7 cellular contexts compared by ENCODE assay signal in genomic region chr10:22988581-22989360, GRCh38.
DNase-seq lines count a peak whose midpoint lies in the region; ATAC-seq, FAIRE-seq and TF ChIP-seq lines count a peak whose summit lies in the region.

No MANE protein-coding gene starts in this region.

- H3K27ac ChIP-seq in IMR-90 (ENCODE audit: insufficient read depth, low read length) (no peak overlapping the region), Peyer's patch (no peak overlapping the region), fibroblast of lung (ENCODE audit: insufficient read depth, low read length) (no peak overlapping the region), neuronal stem cell (replicated peaks; ENCODE audit: low read length) (no peak overlapping the region), substantia nigra (ENCODE audit: low read depth, low read length, poor library complexity, severe bottlenecking) (peak overlapping the region; percentile 8)

- H2BK5ac ChIP-seq in IMR-90 (ENCODE audit: low read depth, low read length, poor library complexity, severe bottlenecking) (no peak overlapping the region), neuronal stem cell (ENCODE audit: low read length) (no peak overlapping the region)

- peak; percentile 98 for TF ChIP-seq RAD21 in IMR-90 (IDR thresholded peaks at IDR 0.05; ENCODE audit: low read length)

- no CpG with 5 or more reads among the region's 12 CpGs for WGBS in IMR-90 (ENCODE audit: extremely low coverage in 2 of 2, insufficient read length in 1 of 2), 2 experiments
- no CpG with 5 or more reads among the region's 12 CpGs for WGBS in neuronal stem cell (ENCODE audit: extremely low coverage in 2 of 2, insufficient read length in 2 of 2, insufficient replicate concordance in 1 of 2), 2 donors

- H3K56ac ChIP-seq in IMR-90 (ENCODE audit: extremely low read depth, insufficient read depth, low read length) = no peak overlapping the region

- H3K9ac ChIP-seq in IMR-90 (ENCODE audit: low read depth, low read length) = no peak overlapping the region
- no peak overlapping the region for H3K9ac ChIP-seq in fibroblast of lung (ENCODE audit: insufficient read depth, low read length)
- no peak overlapping the region for H3K9ac ChIP-seq in neuronal stem cell (ENCODE audit: low read depth, low read length, poor library complexity)

- no peaks in the 10 kb centered on the region for H3K79me2 ChIP-seq in fibroblast of lung (ENCODE audit: control insufficient read depth, insufficient read depth, low read length)

- H3K27me3 ChIP-seq in IMR-90 (ENCODE audit: control insufficient read depth, insufficient read depth, low read length) (peaks cover 22% of the 10 kb centered on the region), Peyer's patch (no peaks in the 10 kb centered on the region), fibroblast of lung (ENCODE audit: control insufficient read depth, insufficient read depth, low read length) (peaks cover 2% of the 10 kb centered on the region), neuronal stem cell (ENCODE audit: control insufficient read depth in 3 of 3, insufficient read depth in 3 of 3, low read depth in 1 of 3, low read length in 3 of 3) (peaks cover 0 to 9% (median 0%) of the 10 kb centered on the region in 3 experiments)

- peak; percentile 36 for DNase-seq in GM18507 (ENCODE audit: extremely low spot score, insufficient read length, low read depth)
- DNase-seq in IMR-90 = peak; percentile 47
- DNase-seq in Peyer's patch = peak in 2 of 3 donors; percentile 57 to 87
- peak; percentile 71 for DNase-seq in activated T-cell treated with anti-CD3 and anti-CD28 coated beads, Interleukin-2, amount 50 U/mL, for 4 hours
- peak; percentile 32 to 75 for DNase-seq in fibroblast of lung (ENCODE audit: low read depth in 2 of 2)
- peak; percentile 60 for DNase-seq in neuronal stem cell (ENCODE audit: low spot score)
- peak in 31 of 49 donors; percentile 4 to 64 (median 31) for DNase-seq in substantia nigra (lab: John Stamatoyannopoulos, UW)

- no peaks in the 10 kb centered on the region for H3K36me3 Mint-ChIP-seq in activated T-cell treated with anti-CD3 and anti-CD28 coated beads, Interleukin-2, amount 50 U/mL, for 4 hours (ENCODE audit: insufficient read depth)

- peaks cover 5% of the 10 kb centered on the region for H3K4me1 Mint-ChIP-seq in activated T-cell treated with anti-CD3 and anti-CD28 coated beads, Interleukin-2, amount 50 U/mL, for 4 hours (ENCODE audit: low read depth)

- ATAC-seq in IMR-90 (ENCODE audit: low read depth) = peak; percentile 79
- peak; percentile 74 for ATAC-seq in activated T-cell treated with anti-CD3 and anti-CD28 coated beads, Interleukin-2, amount 50 U/mL, for 4 hours

- H3K14ac ChIP-seq in IMR-90 (replicated peaks; ENCODE audit: low read depth, low read length) (no peak overlapping the region), neuronal stem cell (ENCODE audit: low read length) (no peak overlapping the region)

- no peak overlapping the region for H3K4me3 ChIP-seq in IMR-90 (ENCODE audit: insufficient read depth, low read depth, low read length)
- H3K4me3 ChIP-seq in Peyer's patch = no peak overlapping the region
- H3K4me3 ChIP-seq in fibroblast of lung (replicated peaks in 1 of 4; ENCODE audit: control extremely low read depth in 1 of 4, insufficient read depth in 1 of 4, low read depth in 3 of 4, low read length in 4 of 4) = no peak overlapping the region
- no peak overlapping the region for H3K4me3 ChIP-seq in neuronal stem cell (ENCODE audit: low read length in 2 of 2)

- H2AK5ac ChIP-seq in IMR-90 (ENCODE audit: low read depth, low read length) (no peak overlapping the region), neuronal stem cell (ENCODE audit: low read depth, low read length) (no peak overlapping the region)

- POLR2A ChIA-PET in IMR-90 (lab: Charles Lee; ENCODE audit: unreplicated experiment) = no interaction called here

- H2BK120ac ChIP-seq in IMR-90 (ENCODE audit: low read depth, low read length) = no peak overlapping the region
- H2BK120ac ChIP-seq in neuronal stem cell (ENCODE audit: low read depth, low read length) = no peak overlapping the region

- TF ChIP-seq POLR2A in IMR-90 (IDR thresholded peaks at IDR 0.05; ENCODE audit: low read depth, low read length) = no peak
- TF ChIP-seq POLR2A in Peyer's patch (IDR thresholded peaks at IDR 0.05) = no peak

- H3K23ac ChIP-seq in IMR-90 (ENCODE audit: low read depth, low read length) = no peak overlapping the region
- no peak overlapping the region for H3K23ac ChIP-seq in neuronal stem cell (ENCODE audit: low read depth, low read length, poor library complexity)

- no peak overlapping the region for H3K4me2 ChIP-seq in IMR-90 (ENCODE audit: low read depth, low read length)
- H3K4me2 ChIP-seq in fibroblast of lung (ENCODE audit: extremely low read depth, insufficient read depth, low read length) = no peak overlapping the region
- no peak overlapping the region for H3K4me2 ChIP-seq in neuronal stem cell (ENCODE audit: insufficient read depth, low read length, poor library complexity, severe bottlenecking)

- BruUV-seq in IMR-90 (replicated peaks; lab: Mats Ljungman, UMichigan) = no TSS peak

- TF ChIP-seq CTCF in IMR-90 (conservative IDR thresholded peaks at IDR 0.05; ENCODE audit: low read depth, low read length) (peak; percentile 98), Peyer's patch (IDR thresholded peaks at IDR 0.05) (peak; percentile 82 to 97 (median 94)), fibroblast of lung (conservative IDR thresholded peaks at IDR 0.05 in 1 of 2, IDR thresholded peaks at IDR 0.05 in 1 of 2; ENCODE audit: low read depth in 1 of 2, low read length in 2 of 2) (peak; percentile 88 to 97)

- H3K9me1 ChIP-seq in IMR-90 (ENCODE audit: insufficient read depth, low read length) = no peaks in the 10 kb centered on the region

- no peak overlapping the region for H4K5ac ChIP-seq in IMR-90 (ENCODE audit: low read depth, low read length)

- H4K91ac ChIP-seq in IMR-90 (ENCODE audit: insufficient read depth, low read depth, low read length) = no peak overlapping the region
- H4K91ac ChIP-seq in neuronal stem cell (ENCODE audit: low read depth, low read length, poor library complexity) = no peak overlapping the region

- H2BK15ac ChIP-seq in IMR-90 (ENCODE audit: low read depth, low read length) (no peak overlapping the region), neuronal stem cell (ENCODE audit: low read length) (no peak overlapping the region)

- H2AK9ac ChIP-seq in IMR-90 (replicated peaks; ENCODE audit: low read depth, low read length, poor library complexity) = no peak overlapping the region

- H2BK20ac ChIP-seq in IMR-90 (ENCODE audit: low read depth, low read length) = no peak overlapping the region

- in situ Hi-C loops in IMR-90 (cut with MboI; ENCODE audit: low sequenced_read_pairs) = loop anchor here (10.0 to 25.0 kb wide), 2 partner anchors 414 to 1501 kb away; no protein-coding TSS in a partner anchor

- no peak overlapping the region for H3K18ac ChIP-seq in IMR-90 (ENCODE audit: low read depth, low read length)
- H3K18ac ChIP-seq in neuronal stem cell (ENCODE audit: low read length) = no peak overlapping the region

- H4K8ac ChIP-seq in IMR-90 (ENCODE audit: low read depth in 2 of 2, low read length in 2 of 2) (no peak overlapping the region), neuronal stem cell (ENCODE audit: low read depth, low read length) (no peak overlapping the region)

- H3K4me1 ChIP-seq in IMR-90 (ENCODE audit: control insufficient read depth, insufficient read depth, low read length) = no peaks in the 10 kb centered on the region
- no peaks in the 10 kb centered on the region for H3K4me1 ChIP-seq in Peyer's patch
- H3K4me1 ChIP-seq in fibroblast of lung (ENCODE audit: control insufficient read depth, extremely low read depth, insufficient read depth, low read length) = no peaks in the 10 kb centered on the region
- H3K4me1 ChIP-seq in neuronal stem cell (ENCODE audit: control insufficient read depth in 2 of 2, insufficient read depth in 1 of 2, low read depth in 1 of 2, low read length in 2 of 2) = no peaks in the 10 kb centered on the region

- H3K4me3 Mint-ChIP-seq in activated T-cell treated with anti-CD3 and anti-CD28 coated beads, Interleukin-2, amount 50 U/mL, for 4 hours = no peak overlapping the region

- no peaks in the 10 kb centered on the region for H3K9me3 ChIP-seq in IMR-90 (ENCODE audit: control insufficient read depth, insufficient read depth, low read length)
- H3K9me3 ChIP-seq in Peyer's patch = no peaks in the 10 kb centered on the region
- no peaks in the 10 kb centered on the region for H3K9me3 ChIP-seq in fibroblast of lung (ENCODE audit: control insufficient read depth, insufficient read depth, low read depth, low read length)
- H3K9me3 ChIP-seq in neuronal stem cell (replicated peaks in 1 of 2; ENCODE audit: control insufficient read depth in 2 of 2, insufficient read depth in 1 of 2, low read depth in 1 of 2, low read length in 2 of 2) = no peaks in the 10 kb centered on the region

- no peak overlapping the region for H2AFZ ChIP-seq in IMR-90 (replicated peaks; ENCODE audit: low read length, poor library complexity)
- H2AFZ ChIP-seq in fibroblast of lung (ENCODE audit: low read length) = no peak overlapping the region
- peak overlapping the region; percentile 19 for H2AFZ ChIP-seq in neuronal stem cell (ENCODE audit: low read length)

- H4K20me1 ChIP-seq in IMR-90 (ENCODE audit: insufficient read depth, low read length) (no peaks in the 10 kb centered on the region), fibroblast of lung (ENCODE audit: control insufficient read depth, extremely low read depth, insufficient read depth, low read length) (no peaks in the 10 kb centered on the region)

- peaks cover 3% of the 10 kb centered on the region for H3K27me3 Mint-ChIP-seq in activated T-cell treated with anti-CD3 and anti-CD28 coated beads, Interleukin-2, amount 50 U/mL, for 4 hours (ENCODE audit: low read depth)

- H3K4ac ChIP-seq in IMR-90 (ENCODE audit: low read depth, low read length) = no peak overlapping the region
- no peak overlapping the region for H3K4ac ChIP-seq in neuronal stem cell (ENCODE audit: low read length)

- no peaks in the 10 kb centered on the region for H3K9me3 Mint-ChIP-seq in activated T-cell treated with anti-CD3 and anti-CD28 coated beads, Interleukin-2, amount 50 U/mL, for 4 hours

- H3K36me3 ChIP-seq in IMR-90 (ENCODE audit: control insufficient read depth, insufficient read depth, low read length) (no peaks in the 10 kb centered on the region), Peyer's patch (no peaks in the 10 kb centered on the region), fibroblast of lung (ENCODE audit: control insufficient read depth, insufficient read depth, low read length) (no peaks in the 10 kb centered on the region), neuronal stem cell (replicated peaks in 1 of 2; ENCODE audit: control insufficient read depth in 2 of 2, insufficient read depth in 2 of 2, low read length in 2 of 2) (no peaks in the 10 kb centered on the region)

- peak; percentile 95 for FAIRE-seq in GM18507 (lab: Jason Lieb, UNC)

- dilution Hi-C loops in IMR-90 (cut with HindIII; ENCODE audit: low sequenced_read_pairs, unreplicated experiment) = no loop called here

- no peaks in the 10 kb centered on the region for H3K79me1 ChIP-seq in IMR-90 (ENCODE audit: low read depth in 1 of 2, low read length in 2 of 2)
- H3K79me1 ChIP-seq in neuronal stem cell (ENCODE audit: low read depth, low read length) = no peaks in the 10 kb centered on the region

- H2BK12ac ChIP-seq in neuronal stem cell (ENCODE audit: low read length) = no peak overlapping the region

- intact Hi-C loops in IMR-90 (cut with micrococcal nuclease) = loop anchor here (1.0 to 5.0 kb wide), 8 partner anchors 414 to 1911 kb away; no protein-coding TSS in a partner anchor

- CTCF ChIA-PET in IMR-90 (lab: Yijun Ruan, JAX) = interaction anchor here (0.6 to 1.6 kb wide), 14 partner anchors 15 to 1448 kb away, joined by 3 to 10 read pairs (median 5); partner anchors contain the start of gene DNAJC1
